ENCODE assay signal across 20 cellular contexts in genomic region chr2:159484537-159484936, GRCh38.
A peak's percentile ranks its signal among the peaks of the same experiment; 100 is the strongest.
DNase-seq lines count a peak whose midpoint lies in the region; FAIRE-seq and TF ChIP-seq lines count a peak whose summit lies in the region.
"Had no signal": no experiment of that assay in that cellular context is flagged by ENCODE, and none has a peak within 500 bp of the region (broad histone marks: within the 10 kb centered on the region; RNA-seq: fewer than 3 reads in every experiment).

No MANE protein-coding gene starts in this region.

- FAIRE-seq in H54 (lab: Jason Lieb, UNC), result no peak
- FAIRE-seq: H1 had no signal

- no peaks in the 10 kb centered on the region for H3K27me3 Mint-ChIP-seq in progenitor cell of endocrine pancreas
- H3K27me3 Mint-ChIP-seq: CD4-positive, alpha-beta memory T cell had no signal

- DNase-seq in NCI-H1092 treated with DMSO at 0.1 percent for 48 hours (lab: John Stamatoyannopoulos, UW) (peak; percentile 11), NCI-H1092 (lab: John Stamatoyannopoulos, UW) (no peak), NCI-H146 treated with DMSO at 0.1 percent for 48 hours (lab: John Stamatoyannopoulos, UW; ENCODE audit: unreplicated experiment) (peak; percentile 57), NCI-H748 (lab: John Stamatoyannopoulos, UW; ENCODE audit: unreplicated experiment) (peak; percentile 94), progenitor cell of endocrine pancreas (ENCODE audit: low spot score, unreplicated experiment) (no peak), SHP77 (lab: John Stamatoyannopoulos, UW) (no peak), foreskin melanocyte (no peak), H54 (ENCODE audit: insufficient read length, low spot score) (no peak)
- DNase-seq: activated CD8-positive, alpha-beta memory T cell treated with anti-CD3 and anti-CD28 coated beads for 24 hours; activated gamma-delta T cell treated with Interleukin-2 at 50 U/mL for 16 hours; activated T-cell treated with anti-CD3 and anti-CD28 coated beads, Interleukin-2, amount 50 U/mL, for 1 hour; CD4-positive, alpha-beta memory T cell; DMS79; effector CD4-positive, alpha-beta T cell; heart left ventricle; IMR-90; psoas muscle; transverse colon had no signal

- peaks cover 19% of the 10 kb centered on the region for H3K4me1 Mint-ChIP-seq in progenitor cell of endocrine pancreas (ENCODE audit: low read depth)

- TF ChIP-seq CTCF in progenitor cell of endocrine pancreas (IDR thresholded peaks at IDR 0.05; ENCODE audit: unreplicated experiment), result no peak

- no peaks in the 10 kb centered on the region for H3K9me3 Mint-ChIP-seq in progenitor cell of endocrine pancreas (ENCODE audit: low read depth)
- H3K9me3 Mint-ChIP-seq: CD4-positive, alpha-beta memory T cell; T-helper 1 cell treated with Interleukin-12 subunit alpha and Interleukin-12 subunit beta and Interleukin-4 antibody, amounts not matched to agents 30 μg/mL and 1 μg/mL, for 36 hours had no signal

- no peak for TF ChIP-seq POLR2A in H54 (IDR thresholded peaks at IDR 0.05; ENCODE audit: low read depth, low read length)

- peaks cover 7% of the 10 kb centered on the region for H3K36me3 Mint-ChIP-seq in progenitor cell of endocrine pancreas (ENCODE audit: insufficient read depth)

- peak overlapping the region; percentile 12 for H3K27ac Mint-ChIP-seq in progenitor cell of endocrine pancreas
- H3K27ac Mint-ChIP-seq: CD4-positive, alpha-beta memory T cell; T-helper 1 cell treated with Interleukin-12 subunit alpha and Interleukin-12 subunit beta and Interleukin-4 antibody, amounts not matched to agents 30 μg/mL and 1 μg/mL, for 36 hours had no signal

- no peak overlapping the region for H3K4me3 Mint-ChIP-seq in progenitor cell of endocrine pancreas (ENCODE audit: low read depth)
- H3K4me3 Mint-ChIP-seq: CD4-positive, alpha-beta memory T cell; T-helper 1 cell treated with Interleukin-12 subunit alpha and Interleukin-12 subunit beta and Interleukin-4 antibody, amounts not matched to agents 30 μg/mL and 1 μg/mL, for 36 hours had no signal

Comparison
In these comparisons a context has a peak if more than half of its experiments do, and no peak if none do; other contexts are left out.
1. DNase-seq: peak in NCI-H1092 treated with DMSO at 0.1 percent for 48 hours (single experiment), NCI-H146 treated with DMSO at 0.1 percent for 48 hours (single experiment) and NCI-H748 (single experiment); none in NCI-H1092 (single experiment), progenitor cell of endocrine pancreas (single experiment), SHP77 (0 of 2), foreskin melanocyte (single experiment) and H54 (single experiment).